19 cellular contexts compared by ENCODE assay signal in the genomic region with DNA sequence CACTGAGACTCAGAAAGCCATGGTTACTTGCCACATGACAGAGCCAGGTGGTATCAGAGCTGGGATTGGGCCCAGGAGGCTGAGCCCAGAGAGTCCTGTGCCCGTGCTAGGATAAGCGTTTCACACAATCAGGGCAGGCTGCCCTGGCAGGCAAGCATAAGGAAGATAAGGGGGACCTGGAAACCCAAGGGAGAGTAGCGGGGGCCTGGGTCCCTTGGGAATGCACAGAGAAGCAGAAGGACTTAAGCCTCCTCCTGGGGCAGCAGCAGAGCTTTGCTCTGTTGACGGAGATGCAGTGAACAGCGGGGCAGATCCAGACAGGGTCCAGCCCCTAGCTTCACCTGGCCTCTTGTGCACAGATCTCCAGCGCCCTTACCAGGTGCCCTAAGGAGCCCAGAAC.
"Had no signal": no experiment of that assay in that cellular context is flagged by ENCODE, and none has a peak within 500 bp of the region (broad histone marks: within the 10 kb centered on the region; RNA-seq: fewer than 3 reads in every experiment).

No MANE protein-coding gene starts in this region.

- H3K4me3 ChIP-seq: lower lobe of right lung, tibial nerve, uterus had no signal

- H3K9me3 ChIP-seq: lower lobe of right lung, tibial nerve, uterus had no signal

- H3K4me1 Mint-ChIP-seq: mesothelial cell of epicardium, WTC11 had no signal

- H3K36me3 ChIP-seq: uterus had no signal

- H3K4me3 Mint-ChIP-seq: activated CD8-positive, alpha-beta T cell treated with anti-CD3 and anti-CD28 coated beads for 36 hours; activated naive CD8-positive, alpha-beta T cell; mesothelial cell of epicardium; WTC11 had no signal

- H3K27me3 ChIP-seq: brain microvascular endothelial cell, tibial nerve, uterus had no signal

- H3K27me3 Mint-ChIP-seq: activated CD8-positive, alpha-beta T cell treated with anti-CD3 and anti-CD28 coated beads for 36 hours; activated naive CD8-positive, alpha-beta T cell had no signal

- ATAC-seq: activated CD8-positive, alpha-beta T cell treated with anti-CD3 and anti-CD28 coated beads for 36 hours; lower lobe of right lung; WTC11 had no signal

- DNase-seq: activated CD4-positive, alpha-beta T cell treated with anti-CD3 and anti-CD28 coated beads for 48 hours; activated CD8-positive, alpha-beta T cell treated with anti-CD3 and anti-CD28 coated beads for 36 hours; activated gamma-delta T cell treated with Interleukin-2 at 50 U/mL for 16 hours; activated T-cell treated with anti-CD3 and anti-CD28 coated beads, Interleukin-2, amount 50 U/mL, for 48 hours; brain microvascular endothelial cell; effector CD8-positive, alpha-beta T cell; foreskin fibroblast; lower lobe of right lung; stimulated activated CD4-positive, alpha-beta T cell treated with anti-CD3 and anti-CD28 coated beads, Interleukin-15, amount 100 ng/mL, for 24 hours; stimulated activated CD4-positive, alpha-beta T cell treated with anti-CD3 and anti-CD28 coated beads, Interleukin-4, amount 100 ng/mL, for 1 hour; stimulated activated naive CD4-positive, alpha-beta T cell; substantia nigra; T-helper 2 cell; uterus had no signal

- H3K4me1 ChIP-seq: lower lobe of right lung, parathyroid adenoma, tibial nerve, uterus had no signal

- H3K27ac ChIP-seq: brain microvascular endothelial cell, lower lobe of right lung, parathyroid adenoma, tibial nerve, uterus had no signal

- H3K27ac Mint-ChIP-seq: activated CD8-positive, alpha-beta T cell treated with anti-CD3 and anti-CD28 coated beads for 36 hours; activated naive CD8-positive, alpha-beta T cell; mesothelial cell of epicardium; WTC11 had no signal

- H3K9me3 Mint-ChIP-seq: activated CD8-positive, alpha-beta T cell treated with anti-CD3 and anti-CD28 coated beads for 36 hours; mesothelial cell of epicardium; WTC11 had no signal
